22 cellular contexts compared by ENCODE assay signal in genomic region chr15:73766598-73766997, GRCh38. TPM values are rescaled to one million over a fixed set of nuclear protein-coding genes. Genes with fewer than 3 reads are reported as not detected.
"Had no signal": no experiment of that assay in that cellular context is flagged by ENCODE, and none has a peak within 500 bp of the region (broad histone marks: within the 10 kb centered on the region; RNA-seq: fewer than 3 reads in every experiment).

No MANE protein-coding gene starts in this region.

- H2AFZ ChIP-seq: hepatocyte had no signal

- H3K9me3 Mint-ChIP-seq: nephron; stimulated activated naive B cell treated with anti-CD40 and anti-IgM and Interleukin-4, amounts not matched to agents 10 μg/mL and 1 μg/mL and 100 μg/mL, for 72 hours; stimulated activated naive CD8-positive, alpha-beta T cell treated with anti-CD3 and anti-CD28 coated beads, Interleukin-15, amount 100 ng/mL, for 72 hours had no signal

- H3K36me3 Mint-ChIP-seq: stimulated activated naive B cell treated with anti-CD40 and anti-IgM and Interleukin-4, amounts not matched to agents 10 μg/mL and 1 μg/mL and 100 μg/mL, for 72 hours had no signal

- H3K4me1 Mint-ChIP-seq: nephron; stimulated activated naive B cell treated with anti-CD40 and anti-IgM and Interleukin-4, amounts not matched to agents 10 μg/mL and 1 μg/mL and 100 μg/mL, for 72 hours; stimulated activated naive CD8-positive, alpha-beta T cell treated with anti-CD3 and anti-CD28 coated beads, Interleukin-15, amount 100 ng/mL, for 72 hours had no signal

- H3K36me3 ChIP-seq: colonic mucosa, left ventricle myocardium inferior, lower lobe of right lung, sigmoid colon, tibial nerve, upper lobe of right lung had no signal

- H3K4me3 ChIP-seq: colonic mucosa, hepatocyte, left ventricle myocardium inferior, lower lobe of right lung, sigmoid colon, skin epidermis, testis, tibial nerve, upper lobe of right lung had no signal

- H3K4me2 ChIP-seq: hepatocyte had no signal

- H3K4me1 ChIP-seq: colonic mucosa, foreskin keratinocyte, lower lobe of right lung had no signal

- H3K9me3 ChIP-seq: colonic mucosa, left ventricle myocardium inferior, lower lobe of right lung, sigmoid colon, testis, tibial nerve, upper lobe of right lung had no signal

- H3K4me3 Mint-ChIP-seq: memory B cell; nephron; stimulated activated naive B cell treated with anti-CD40 and anti-IgM and Interleukin-4, amounts not matched to agents 10 μg/mL and 1 μg/mL and 100 μg/mL, for 72 hours; stimulated activated naive CD8-positive, alpha-beta T cell treated with anti-CD3 and anti-CD28 coated beads, Interleukin-15, amount 100 ng/mL, for 72 hours had no signal

- DNase-seq: colonic mucosa; dermis blood vessel endothelial cell; erythroblast; foreskin keratinocyte; head of caudate nucleus; kidney; left cardiac atrium; left ventricle myocardium inferior; lower lobe of right lung; midbrain; sigmoid colon; stimulated activated CD4-positive, alpha-beta T cell treated with anti-CD3 and anti-CD28 coated beads, Interleukin-2, amount 100 ng/mL, for 24 hours; stimulated activated CD4-positive, alpha-beta T cell treated with anti-CD3 and anti-CD28 coated beads, Interleukin-4, amount 100 ng/mL, for 4 hours; stimulated activated naive B cell treated with anti-CD40 and anti-IgM and Interleukin-4, amounts not matched to agents 10 μg/mL and 1 μg/mL and 100 μg/mL, for 72 hours; stimulated activated naive CD8-positive, alpha-beta T cell treated with anti-CD3 and anti-CD28 coated beads, Interleukin-15, amount 100 ng/mL, for 72 hours; testis; upper lobe of right lung had no signal

- H3K27ac ChIP-seq: colonic mucosa, foreskin keratinocyte, hepatocyte, left ventricle myocardium inferior, lower lobe of right lung, sigmoid colon, skin epidermis, testis, tibial nerve, upper lobe of right lung had no signal

- H3K27ac Mint-ChIP-seq: memory B cell; nephron; stimulated activated naive B cell treated with anti-CD40 and anti-IgM and Interleukin-4, amounts not matched to agents 10 μg/mL and 1 μg/mL and 100 μg/mL, for 72 hours; stimulated activated naive CD8-positive, alpha-beta T cell treated with anti-CD3 and anti-CD28 coated beads, Interleukin-15, amount 100 ng/mL, for 72 hours had no signal

- ATAC-seq: foreskin keratinocyte; left cardiac atrium; lower lobe of right lung; stimulated activated naive B cell treated with anti-CD40 and anti-IgM and Interleukin-4, amounts not matched to agents 10 μg/mL and 1 μg/mL and 100 μg/mL, for 72 hours; stimulated activated naive CD8-positive, alpha-beta T cell treated with anti-CD3 and anti-CD28 coated beads, Interleukin-15, amount 100 ng/mL, for 72 hours; upper lobe of right lung had no signal

- H3K27me3 ChIP-seq: colonic mucosa, sigmoid colon, testis, tibial nerve, upper lobe of right lung had no signal

RNA-seq across cellular contexts. Expression of gene INSYN1, which starts 13.4 kb away (rescaled TPM):
- total RNA-seq: dermis blood vessel endothelial cell had no signal
